ENCODE assay signal across 14 cellular contexts in the genomic region with DNA sequence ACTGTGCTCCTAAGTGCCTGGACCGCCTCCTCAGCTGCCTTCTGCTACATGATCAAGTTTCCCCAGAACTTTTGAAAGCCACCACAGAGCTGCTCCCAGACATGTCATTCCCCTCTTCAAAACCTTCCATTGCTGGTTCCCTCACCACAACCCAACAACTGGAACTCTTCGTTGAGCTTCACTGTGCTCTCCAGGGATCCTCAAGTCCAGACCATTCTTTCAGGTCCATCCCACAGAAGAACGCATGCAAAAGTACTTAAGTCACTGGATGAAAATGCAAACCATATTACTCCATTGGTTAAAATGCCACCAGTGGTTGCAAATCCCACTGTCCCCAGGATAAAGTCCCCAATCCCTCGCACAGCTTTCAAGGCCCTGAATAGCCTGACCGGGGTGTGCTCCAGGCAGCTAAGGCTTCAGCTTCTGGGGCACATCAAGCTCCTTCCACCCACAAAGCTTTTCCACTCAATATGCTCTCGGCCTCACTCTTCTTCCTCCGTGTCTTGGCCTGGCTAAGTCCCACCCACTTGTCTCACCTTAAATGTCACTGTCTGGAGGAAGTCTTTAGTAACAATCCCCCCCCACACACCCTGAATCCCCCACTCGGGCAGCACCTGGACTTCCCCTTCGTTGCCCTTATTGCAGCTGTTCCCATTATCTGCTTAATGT.
A peak's percentile ranks its signal among the peaks of the same experiment; 100 is the strongest.
DNase-seq lines count a peak whose midpoint lies in the region; ATAC-seq and TF ChIP-seq lines count a peak whose summit lies in the region.
"Had no signal": no experiment of that assay in that cellular context is flagged by ENCODE, and none has a peak within 500 bp of the region (broad histone marks: within the 10 kb centered on the region; RNA-seq: fewer than 3 reads in every experiment).

No MANE protein-coding gene starts in this region.

- peaks cover 13 to 22% (median 15%) of the 10 kb centered on the region in 11 experiments for H3K9me3 ChIP-seq in BLaER1 treated with 17β-estradiol and CSF1 and Interleukin-3, amounts not matched to agents 10 nM and 100 nM (replicated peaks in 1 of 11)
- H3K9me3 ChIP-seq: colonic mucosa, SJCRH30 had no signal

- H3K9me3 Mint-ChIP-seq in activated naive CD8-positive, alpha-beta T cell treated with anti-CD3 and anti-CD28 coated beads, Interleukin-2, amount 10 ng/mL, durations not matched to agents 7 days and 5 days, result peaks cover 4% of the 10 kb centered on the region
- H3K9me3 Mint-ChIP-seq in naive B cell (peaks cover 0 to 9% (median 5%) of the 10 kb centered on the region in 7 donors), chondrocyte (ENCODE audit: low read depth) (no peaks in the 10 kb centered on the region)

- DNase-seq in GM20000 (ENCODE audit: low spot score), result peak; percentile 43
- no peak for DNase-seq in activated naive CD8-positive, alpha-beta T cell treated with anti-CD3 and anti-CD28 coated beads, Interleukin-2, amount 10 ng/mL, durations not matched to agents 7 days and 5 days
- DNase-seq in naive B cell, result no peak
- no peak for DNase-seq in chondrocyte (ENCODE audit: low spot score)
- no peak for DNase-seq in HPDE6-E6E7 (ENCODE audit: extremely low spot score)
- DNase-seq: activated gamma-delta T cell treated with Interleukin-2 at 50 U/mL for 16 hours, colonic mucosa, foreskin fibroblast, NCI-H1092, NCI-H526 treated with DMSO at 0.1 percent for 48 hours, SJCRH30 had no signal

- H3K4me3 Mint-ChIP-seq in activated naive CD8-positive, alpha-beta T cell treated with anti-CD3 and anti-CD28 coated beads, Interleukin-2, amount 10 ng/mL, durations not matched to agents 7 days and 5 days, result no peak overlapping the region
- peak overlapping the region in 5 of 8 donors; percentile 29 to 81 (median 40) for H3K4me3 Mint-ChIP-seq in naive B cell
- no peak overlapping the region for H3K4me3 Mint-ChIP-seq in chondrocyte (ENCODE audit: unreplicated experiment)

- H4K20me1 ChIP-seq in BLaER1 treated with 17β-estradiol and CSF1 and Interleukin-3, amounts not matched to agents 10 nM and 100 nM, result no peaks in the 10 kb centered on the region; a peak in 1 of 22 replicates

- H3K27ac ChIP-seq in BLaER1 treated with 17β-estradiol and CSF1 and Interleukin-3, amounts not matched to agents 10 nM and 100 nM, result no peak overlapping the region
- H3K27ac ChIP-seq: colonic mucosa, SJCRH30 had no signal

- H3K9ac ChIP-seq in BLaER1 treated with 17β-estradiol and CSF1 and Interleukin-3, amounts not matched to agents 10 nM and 100 nM, result no peak overlapping the region

- H3K4me3 ChIP-seq in BLaER1 treated with 17β-estradiol and CSF1 and Interleukin-3, amounts not matched to agents 10 nM and 100 nM, result no peak overlapping the region
- H3K4me3 ChIP-seq: colonic mucosa, SJCRH30 had no signal

- H3K4me1 ChIP-seq in BLaER1 treated with 17β-estradiol and CSF1 and Interleukin-3, amounts not matched to agents 10 nM and 100 nM, result peaks cover 35 to 59% (median 46%) of the 10 kb centered on the region in 10 experiments
- H3K4me1 ChIP-seq: colonic mucosa, SJCRH30 had no signal

- POLR2A ChIA-PET in activated naive CD8-positive, alpha-beta T cell treated with anti-CD3 and anti-CD28 coated beads, Interleukin-2, amount 10 ng/mL, durations not matched to agents 7 days and 5 days (lab: Charles Lee), result no interaction called here

- no peaks in the 10 kb centered on the region for H3K27me3 ChIP-seq in BLaER1 treated with 17β-estradiol and CSF1 and Interleukin-3, amounts not matched to agents 10 nM and 100 nM
- H3K27me3 ChIP-seq: colonic mucosa, SJCRH30 had no signal

- H3K27ac Mint-ChIP-seq in activated naive CD8-positive, alpha-beta T cell treated with anti-CD3 and anti-CD28 coated beads, Interleukin-2, amount 10 ng/mL, durations not matched to agents 7 days and 5 days, result peak overlapping the region; percentile 14
- H3K27ac Mint-ChIP-seq in naive B cell (peak overlapping the region in 3 of 6 donors; percentile 34 to 77 (median 34)), chondrocyte (ENCODE audit: unreplicated experiment) (no peak overlapping the region)

- TF ChIP-seq CTCF in GM20000 (IDR thresholded peaks at IDR 0.05; ENCODE audit: extremely low read depth, missing control alignments), result no peak
- TF ChIP-seq CTCF in chondrocyte (IDR thresholded peaks at IDR 0.05), result no peak

- peaks cover 11% of the 10 kb centered on the region for H3K36me3 Mint-ChIP-seq in activated naive CD8-positive, alpha-beta T cell treated with anti-CD3 and anti-CD28 coated beads, Interleukin-2, amount 10 ng/mL, durations not matched to agents 7 days and 5 days
- H3K36me3 Mint-ChIP-seq in naive B cell, result peaks cover 0 to 1% of the 10 kb centered on the region in 2 donors
- peaks cover 3% of the 10 kb centered on the region for H3K36me3 Mint-ChIP-seq in chondrocyte (ENCODE audit: low read depth)

- peak overlapping the region; percentile 10 to 68 (median 45); a peak in 21 of 22 replicates for H3K4me2 ChIP-seq in BLaER1 treated with 17β-estradiol and CSF1 and Interleukin-3, amounts not matched to agents 10 nM and 100 nM

- H3K27me3 Mint-ChIP-seq in activated naive CD8-positive, alpha-beta T cell treated with anti-CD3 and anti-CD28 coated beads, Interleukin-2, amount 10 ng/mL, durations not matched to agents 7 days and 5 days, result no peaks in the 10 kb centered on the region
- H3K27me3 Mint-ChIP-seq in naive B cell, result peaks cover 0 to 1% (median 0%) of the 10 kb centered on the region in 3 donors
- H3K27me3 Mint-ChIP-seq in chondrocyte (ENCODE audit: low read depth), result no peaks in the 10 kb centered on the region

- peak; percentile 56 for ATAC-seq in activated naive CD8-positive, alpha-beta T cell treated with anti-CD3 and anti-CD28 coated beads, Interleukin-2, amount 10 ng/mL, durations not matched to agents 7 days and 5 days (ENCODE audit: low read depth)
- ATAC-seq in naive B cell (ENCODE audit: low read depth in 2 of 2), result peak; percentile 30 to 85
- no peak for ATAC-seq in GM19455 (IDR thresholded peaks at IDR 0.05; ENCODE audit: unreplicated experiment)
- ATAC-seq in HG03460 (IDR thresholded peaks at IDR 0.05; ENCODE audit: unreplicated experiment), result no peak

- peaks cover 21% of the 10 kb centered on the region for H3K4me1 Mint-ChIP-seq in activated naive CD8-positive, alpha-beta T cell treated with anti-CD3 and anti-CD28 coated beads, Interleukin-2, amount 10 ng/mL, durations not matched to agents 7 days and 5 days
- H3K4me1 Mint-ChIP-seq in naive B cell (peaks cover 19 to 21% (median 20%) of the 10 kb centered on the region in 3 donors), chondrocyte (ENCODE audit: low read depth) (peaks cover 56% of the 10 kb centered on the region)

- H3K36me3 ChIP-seq in BLaER1 treated with 17β-estradiol and CSF1 and Interleukin-3, amounts not matched to agents 10 nM and 100 nM, result peaks cover 0 to 4% (median 0%) of the 10 kb centered on the region in 11 experiments; a peak in 3 of 22 replicates
- H3K36me3 ChIP-seq: colonic mucosa, SJCRH30 had no signal

Comparison
In these comparisons a context has a peak if more than half of its experiments do, and no peak if none do; other contexts are left out.
1. ATAC-seq: peak in activated naive CD8-positive, alpha-beta T cell treated with anti-CD3 and anti-CD28 coated beads, Interleukin-2, amount 10 ng/mL, durations not matched to agents 7 days and 5 days (single experiment) and naive B cell (2 of 2); none in GM19455 (single experiment) and HG03460 (single experiment).
2. H3K4me3 Mint-ChIP-seq: peak in naive B cell (5 of 8); none in activated naive CD8-positive, alpha-beta T cell treated with anti-CD3 and anti-CD28 coated beads, Interleukin-2, amount 10 ng/mL, durations not matched to agents 7 days and 5 days (single experiment) and chondrocyte (single experiment).